In genomic region chr10:126519188-126519587, GRCh38 we compare ENCODE assay signal across 17 cellular contexts.
DNase-seq lines count a peak whose midpoint lies in the region; ATAC-seq, FAIRE-seq and TF ChIP-seq lines count a peak whose summit lies in the region.
"Had no signal": no experiment of that assay in that cellular context is flagged by ENCODE, and none has a peak within 500 bp of the region (broad histone marks: within the 10 kb centered on the region; RNA-seq: fewer than 3 reads in every experiment).

No MANE protein-coding gene starts in this region.

- H3K4me1 ChIP-seq in A549 (peaks cover 37% of the 10 kb centered on the region), left lung (no peaks in the 10 kb centered on the region)
- H3K4me1 ChIP-seq: BLaER1 had no signal

- POLR2A ChIA-PET in A549 (lab: Yijun Ruan, JAX), result no interaction called here

- CTCF ChIA-PET in A549 (lab: Yijun Ruan, JAX), result interaction anchor here (0.7 kb wide), 1 partner anchor 585 kb away, joined by 3 read pairs; no protein-coding TSS in a partner anchor

- no peaks in the 10 kb centered on the region for H3K9me3 ChIP-seq in A549
- H3K9me3 ChIP-seq in left lung, result no peaks in the 10 kb centered on the region
- H3K9me3 ChIP-seq: BLaER1 had no signal

- ATAC-seq in A549, result no peak
- ATAC-seq in left lung, result peak; percentile 33
- ATAC-seq in GM18517 (IDR thresholded peaks at IDR 0.05; ENCODE audit: unreplicated experiment), result no peak
- ATAC-seq in HG03280 (IDR thresholded peaks at IDR 0.05; ENCODE audit: unreplicated experiment), result no peak
- ATAC-seq: GM12878 had no signal

- FAIRE-seq in A549 (lab: Jason Lieb, UNC), result no peak
- FAIRE-seq: GM12878, GM19239, H1 had no signal

- H3K36me3 ChIP-seq in left lung, result no peaks in the 10 kb centered on the region
- H3K36me3 ChIP-seq: BLaER1 had no signal

- WGBS in A549 (ENCODE audit: missing lambda C conversion rate), result 40% methylated on average over 2 of the region's 2 CpGs

- H3K27me3 ChIP-seq in left lung, result no peaks in the 10 kb centered on the region
- H3K27me3 ChIP-seq: BLaER1 had no signal

- TF ChIP-seq RAD21 in A549 (conservative IDR thresholded peaks at IDR 0.05 in 1 of 2, IDR thresholded peaks at IDR 0.05 in 1 of 2), result no peak

- DNase-seq in A549 (ENCODE audit: low read depth in 1 of 2, low spot score in 1 of 2) (no peak), choroid plexus epithelial cell (ENCODE audit: low read depth) (peak; percentile 18), left lung (no peak), mucosa of gallbladder (ENCODE audit: low spot score) (peak; percentile 56), DMS79 treated with DMSO at 0.1 percent for 48 hours (lab: John Stamatoyannopoulos, UW) (no peak)
- DNase-seq: CD4-positive, alpha-beta memory T cell; DND-41; EL; IMR-90 had no signal

- TF ChIP-seq CTCF in A549 (IDR thresholded peaks at IDR 0.05), result no peak
- no peak for TF ChIP-seq CTCF in choroid plexus epithelial cell (conservative IDR thresholded peaks at IDR 0.05; ENCODE audit: low read depth, low read length)
- TF ChIP-seq CTCF in left lung (IDR thresholded peaks at IDR 0.05), result no peak

- intact Hi-C loops in left lung (cut with DNase I), result no loop called here

- H3K4me2 ChIP-seq in A549, result peak overlapping the region; percentile 27; the same call in 2 of the 3 replicates
- H3K4me2 ChIP-seq: BLaER1 had no signal

- no peak for TF ChIP-seq EP300 in A549 (IDR thresholded peaks at IDR 0.05)

- no peak overlapping the region for H3K4me3 ChIP-seq in A549
- no peak overlapping the region for H3K4me3 ChIP-seq in choroid plexus epithelial cell (ENCODE audit: low read depth, low read length)
- H3K4me3 ChIP-seq in left lung, result no peak overlapping the region
- H3K4me3 ChIP-seq: BLaER1, GM12878 had no signal

- H3K27ac ChIP-seq in A549 (peak overlapping the region in 1 of 2 experiments; percentile 79; a peak in 5 of 6 replicates), left lung (no peak overlapping the region)
- H3K27ac ChIP-seq: 22Rv1, BLaER1, HL-60 had no signal

- no peak for TF ChIP-seq POLR2A in A549 (IDR thresholded peaks at IDR 0.05; ENCODE audit: low read length)

TF ChIP-seq in A549, 52 proteins besides CTCF, POLR2A, EP300 and RAD21:
- TF ChIP-seq FOSL2 (IDR thresholded peaks at IDR 0.05) (no peak), FOSL2 (CRISPR knock-in tag; IDR thresholded peaks at IDR 0.05) (no peak), FOSB (CRISPR knock-in tag; IDR thresholded peaks at IDR 0.05) (no peak), ATOH8 (CRISPR knock-in tag; IDR thresholded peaks at IDR 0.05; ENCODE audit: low read depth) (no peak), ZC3H11A (IDR thresholded peaks at IDR 0.05) (no peak), MAZ (IDR thresholded peaks at IDR 0.05; ENCODE audit: borderline replicate concordance, low read depth, low read length) (no peak), POLR2AphosphoS2 (conservative IDR thresholded peaks at IDR 0.05; ENCODE audit: low read length) (no peak)
TF ChIP-seq in A549: peak in this region for 0.

Comparison
In these comparisons a context has a peak if more than half of its experiments do, and no peak if none do; other contexts are left out.
1. DNase-seq: peak in choroid plexus epithelial cell (single experiment) and mucosa of gallbladder (single experiment); none in A549 (0 of 2), left lung (0 of 2) and DMS79 treated with DMSO at 0.1 percent for 48 hours (single experiment).